Comparison of ENCODE assay signal across 34 cellular contexts in the genomic region with DNA sequence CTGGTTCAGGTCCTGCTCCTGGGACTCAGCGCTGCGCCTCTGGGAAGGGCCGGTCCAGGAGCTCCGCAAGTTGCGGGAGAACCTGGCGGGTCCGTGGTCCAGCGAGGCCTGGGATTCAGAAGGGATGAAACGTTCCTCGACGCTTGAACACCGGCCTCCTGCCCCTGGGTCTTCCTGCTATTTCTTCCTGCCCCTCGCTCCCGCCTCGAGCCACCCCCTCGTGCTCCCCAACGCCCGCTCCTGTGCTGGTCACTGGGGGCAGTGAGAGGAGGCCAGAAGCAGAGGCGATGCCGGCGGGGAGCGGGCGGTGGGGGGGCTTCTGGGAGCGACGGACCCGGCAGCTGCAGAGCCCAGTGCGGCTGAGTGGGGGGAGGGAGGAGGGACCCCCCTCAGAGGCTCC. TPM values are rescaled to one million over a fixed set of nuclear protein-coding genes. Genes with fewer than 3 reads are reported as not detected.
"Had no signal": no experiment of that assay in that cellular context is flagged by ENCODE, and none has a peak within 500 bp of the region (broad histone marks: within the 10 kb centered on the region; RNA-seq: fewer than 3 reads in every experiment).

No MANE protein-coding gene starts in this region.

- H3K27me3 Mint-ChIP-seq: activated CD4-positive, alpha-beta memory T cell treated with anti-CD3 and anti-CD28 coated beads for 36 hours; activated CD8-positive, alpha-beta memory T cell treated with anti-CD3 and anti-CD28 coated beads, Interleukin-2, amount 10 ng/mL, durations not matched to agents 7 days and 5 days; activated naive CD4-positive, alpha-beta T cell treated with anti-CD3 and anti-CD28 coated beads, Interleukin-2, amount 10 ng/mL, durations not matched to agents 7 days and 5 days; activated naive CD8-positive, alpha-beta T cell treated with anti-CD3 and anti-CD28 coated beads, Interleukin-2, amount 10 ng/mL, durations not matched to agents 7 days and 5 days; dendritic cell treated with granulocyte-macrophage colony-stimulating factor and Interleukin-4, amounts not matched to agents 40 ng/mL and 50 ng/mL, for 4 days had no signal

- H3K36me3 ChIP-seq: ascending aorta, breast epithelium, cardiac muscle cell, esophagus muscularis mucosa, gastrocnemius medialis had no signal

- H3K4me3 Mint-ChIP-seq: activated CD4-positive, alpha-beta memory T cell treated with anti-CD3 and anti-CD28 coated beads for 36 hours; activated CD4-positive, alpha-beta T cell treated with anti-CD3 and anti-CD28 coated beads for 36 hours; activated CD4-positive, alpha-beta T cell treated with anti-CD3 and anti-CD28 coated beads, Interleukin-2, amount 10 ng/mL, durations not matched to agents 24 days and 14 days; activated CD8-positive, alpha-beta memory T cell treated with anti-CD3 and anti-CD28 coated beads, Interleukin-2, amount 10 ng/mL, durations not matched to agents 7 days and 5 days; activated CD8-positive, alpha-beta T cell treated with anti-CD3 and anti-CD28 coated beads, Interleukin-2, amount 10 ng/mL, durations not matched to agents 7 days and 5 days; activated naive CD4-positive, alpha-beta T cell treated with anti-CD3 and anti-CD28 coated beads, Interleukin-2, amount 10 ng/mL, durations not matched to agents 7 days and 5 days; activated naive CD8-positive, alpha-beta T cell treated with anti-CD3 and anti-CD28 coated beads, Interleukin-2, amount 10 ng/mL, durations not matched to agents 7 days and 5 days; activated T-cell treated with anti-CD3 and anti-CD28 coated beads, Interleukin-2, amount 50 U/mL, for 24 hours; activated T-cell treated with anti-CD3 and anti-CD28 coated beads, Interleukin-2, amount 50 U/mL, for 72 hours; brain; dendritic cell treated with granulocyte-macrophage colony-stimulating factor and Interleukin-4, amounts not matched to agents 40 ng/mL and 50 ng/mL, for 4 days; endodermal cell had no signal

- H3K27me3 ChIP-seq: ascending aorta, breast epithelium, cardiac muscle cell, dorsolateral prefrontal cortex, foreskin keratinocyte, gastrocnemius medialis had no signal

- DNase-seq: activated CD4-positive, alpha-beta memory T cell treated with anti-CD3 and anti-CD28 coated beads for 36 hours; activated CD4-positive, alpha-beta T cell treated with anti-CD3 and anti-CD28 coated beads for 36 hours; activated CD4-positive, alpha-beta T cell treated with anti-CD3 and anti-CD28 coated beads, Interleukin-2, amount 10 ng/mL, durations not matched to agents 24 days and 14 days; activated CD4-positive, CD25-positive, alpha-beta regulatory T cell; activated CD4-positive, CD25-positive, alpha-beta regulatory T cell treated with anti-CD3 and anti-CD28 coated beads, Interleukin-2, amount 50 U/mL, for 72 hours; activated CD8-positive, alpha-beta memory T cell treated with anti-CD3 and anti-CD28 coated beads, Interleukin-2, amount 10 ng/mL, durations not matched to agents 7 days and 5 days; activated CD8-positive, alpha-beta memory T cell treated with anti-CD3 and anti-CD28 coated beads, Interleukin-2, amount 50 U/mL, for 4 hours; activated CD8-positive, alpha-beta T cell treated with anti-CD3 and anti-CD28 coated beads, Interleukin-2, amount 10 ng/mL, durations not matched to agents 7 days and 5 days; activated gamma-delta T cell; activated naive CD4-positive, alpha-beta T cell; activated naive CD4-positive, alpha-beta T cell treated with anti-CD3 and anti-CD28 coated beads, Interleukin-2, amount 10 ng/mL, durations not matched to agents 7 days and 5 days; activated naive CD8-positive, alpha-beta T cell treated with anti-CD3 and anti-CD28 coated beads, Interleukin-2, amount 10 ng/mL, durations not matched to agents 7 days and 5 days; activated T-cell treated with anti-CD3 and anti-CD28 coated beads, Interleukin-2, amount 50 U/mL, for 24 hours; activated T-cell treated with anti-CD3 and anti-CD28 coated beads, Interleukin-2, amount 50 U/mL, for 72 hours; central memory CD4-positive, alpha-beta T cell; cerebellar nuclear complex; dorsolateral prefrontal cortex; effector memory CD4-positive, alpha-beta T cell; endodermal cell; foreskin keratinocyte; gastrocnemius medialis; glutamatergic neuron; T-helper 2 cell had no signal

- H3K36me3 Mint-ChIP-seq: activated CD4-positive, alpha-beta memory T cell treated with anti-CD3 and anti-CD28 coated beads for 36 hours; activated CD8-positive, alpha-beta memory T cell treated with anti-CD3 and anti-CD28 coated beads, Interleukin-2, amount 10 ng/mL, durations not matched to agents 7 days and 5 days; activated naive CD4-positive, alpha-beta T cell treated with anti-CD3 and anti-CD28 coated beads, Interleukin-2, amount 10 ng/mL, durations not matched to agents 7 days and 5 days; activated naive CD4-positive, alpha-beta T cell treated with anti-CD3 and anti-CD28 coated beads, Interleukin-2, amount 50 U/mL, for 72 hours; activated naive CD8-positive, alpha-beta T cell treated with anti-CD3 and anti-CD28 coated beads, Interleukin-2, amount 10 ng/mL, durations not matched to agents 7 days and 5 days had no signal

- H3K4me1 ChIP-seq: ascending aorta, breast epithelium, foreskin keratinocyte had no signal

- H3K9me3 ChIP-seq: ascending aorta, breast epithelium, esophagus muscularis mucosa, gastrocnemius medialis had no signal

- ATAC-seq: activated CD4-positive, alpha-beta T cell treated with anti-CD3 and anti-CD28 coated beads for 36 hours; activated CD8-positive, alpha-beta memory T cell treated with anti-CD3 and anti-CD28 coated beads, Interleukin-2, amount 10 ng/mL, durations not matched to agents 7 days and 5 days; activated CD8-positive, alpha-beta T cell treated with anti-CD3 and anti-CD28 coated beads, Interleukin-2, amount 10 ng/mL, durations not matched to agents 7 days and 5 days; activated naive CD4-positive, alpha-beta T cell treated with anti-CD3 and anti-CD28 coated beads, Interleukin-2, amount 50 U/mL, for 72 hours; activated T-cell treated with anti-CD3 and anti-CD28 coated beads, Interleukin-2, amount 50 U/mL, for 72 hours; foreskin keratinocyte; gastrocnemius medialis had no signal

- H3K9me3 Mint-ChIP-seq: activated CD4-positive, alpha-beta memory T cell treated with anti-CD3 and anti-CD28 coated beads for 36 hours; activated CD4-positive, alpha-beta T cell treated with anti-CD3 and anti-CD28 coated beads, Interleukin-2, amount 10 ng/mL, durations not matched to agents 24 days and 14 days; activated naive CD4-positive, alpha-beta T cell treated with anti-CD3 and anti-CD28 coated beads, Interleukin-2, amount 50 U/mL, for 72 hours; activated naive CD8-positive, alpha-beta T cell treated with anti-CD3 and anti-CD28 coated beads, Interleukin-2, amount 10 ng/mL, durations not matched to agents 7 days and 5 days; activated T-cell treated with anti-CD3 and anti-CD28 coated beads, Interleukin-2, amount 50 U/mL, for 24 hours; activated T-cell treated with anti-CD3 and anti-CD28 coated beads, Interleukin-2, amount 50 U/mL, for 72 hours had no signal

- H3K27ac Mint-ChIP-seq: activated CD4-positive, alpha-beta memory T cell treated with anti-CD3 and anti-CD28 coated beads for 36 hours; activated CD4-positive, alpha-beta T cell treated with anti-CD3 and anti-CD28 coated beads for 36 hours; activated CD4-positive, alpha-beta T cell treated with anti-CD3 and anti-CD28 coated beads, Interleukin-2, amount 10 ng/mL, durations not matched to agents 24 days and 14 days; activated CD8-positive, alpha-beta memory T cell treated with anti-CD3 and anti-CD28 coated beads, Interleukin-2, amount 10 ng/mL, durations not matched to agents 7 days and 5 days; activated CD8-positive, alpha-beta T cell treated with anti-CD3 and anti-CD28 coated beads, Interleukin-2, amount 10 ng/mL, durations not matched to agents 7 days and 5 days; activated naive CD4-positive, alpha-beta T cell treated with anti-CD3 and anti-CD28 coated beads, Interleukin-2, amount 10 ng/mL, durations not matched to agents 7 days and 5 days; activated naive CD4-positive, alpha-beta T cell treated with anti-CD3 and anti-CD28 coated beads, Interleukin-2, amount 50 U/mL, for 72 hours; activated naive CD8-positive, alpha-beta T cell treated with anti-CD3 and anti-CD28 coated beads, Interleukin-2, amount 10 ng/mL, durations not matched to agents 7 days and 5 days; activated T-cell treated with anti-CD3 and anti-CD28 coated beads, Interleukin-2, amount 50 U/mL, for 24 hours; activated T-cell treated with anti-CD3 and anti-CD28 coated beads, Interleukin-2, amount 50 U/mL, for 72 hours; dendritic cell treated with granulocyte-macrophage colony-stimulating factor and Interleukin-4, amounts not matched to agents 40 ng/mL and 50 ng/mL, for 4 days; endodermal cell had no signal

- H3K4me3 ChIP-seq: ascending aorta, breast epithelium, cardiac muscle cell, coronary artery, dorsolateral prefrontal cortex, esophagus muscularis mucosa, gastrocnemius medialis had no signal

- H3K4me1 Mint-ChIP-seq: activated CD4-positive, alpha-beta T cell treated with anti-CD3 and anti-CD28 coated beads for 36 hours; activated CD4-positive, alpha-beta T cell treated with anti-CD3 and anti-CD28 coated beads, Interleukin-2, amount 10 ng/mL, durations not matched to agents 24 days and 14 days; activated CD8-positive, alpha-beta memory T cell treated with anti-CD3 and anti-CD28 coated beads, Interleukin-2, amount 10 ng/mL, durations not matched to agents 7 days and 5 days; activated naive CD4-positive, alpha-beta T cell treated with anti-CD3 and anti-CD28 coated beads, Interleukin-2, amount 10 ng/mL, durations not matched to agents 7 days and 5 days had no signal

- H3K27ac ChIP-seq: ascending aorta, breast epithelium, cardiac muscle cell, coronary artery, dorsolateral prefrontal cortex, esophagus muscularis mucosa, foreskin keratinocyte, gastrocnemius medialis had no signal

RNA-seq across cellular contexts. Expression of gene KIF25, which starts 20.8 kb away (rescaled TPM):
- total RNA-seq: activated CD4-positive, alpha-beta memory T cell treated with anti-CD3 and anti-CD28 coated beads for 36 hours; activated CD4-positive, alpha-beta T cell treated with anti-CD3 and anti-CD28 coated beads for 36 hours; activated CD4-positive, alpha-beta T cell treated with anti-CD3 and anti-CD28 coated beads, Interleukin-2, amount 10 ng/mL, durations not matched to agents 24 days and 14 days; activated CD8-positive, alpha-beta memory T cell treated with anti-CD3 and anti-CD28 coated beads for 36 hours; activated CD8-positive, alpha-beta memory T cell treated with anti-CD3 and anti-CD28 coated beads, Interleukin-2, amount 10 ng/mL, durations not matched to agents 7 days and 5 days; activated CD8-positive, alpha-beta T cell treated with anti-CD3 and anti-CD28 coated beads, Interleukin-2, amount 10 ng/mL, durations not matched to agents 7 days and 5 days; activated naive CD4-positive, alpha-beta T cell treated with anti-CD3 and anti-CD28 coated beads, Interleukin-2, amount 50 U/mL, for 72 hours; activated naive CD8-positive, alpha-beta T cell treated with anti-CD3 and anti-CD28 coated beads, Interleukin-2, amount 10 ng/mL, durations not matched to agents 7 days and 5 days; ascending aorta; epithelial cell of proximal tubule; foreskin keratinocyte; T-helper 1 cell treated with Interleukin-12 subunit alpha and Interleukin-12 subunit beta and Interleukin-4 antibody, amounts not matched to agents 30 ng/mL and 1 ng/mL, for 36 hours had no signal
- polyA plus RNA-seq: foreskin keratinocyte had no signal
